Comparison of ENCODE assay signal across 1 cellular context in genomic region chr11:72703281-72704008, GRCh38.
TF ChIP-seq lines count a peak whose summit lies in the region.

No MANE protein-coding gene starts in this region.

TF ChIP-seq in H1, 55 proteins besides CTCF, POLR2A, EP300 and RAD21 (continued from another document):
- no peak for TF ChIP-seq ATF2 (IDR thresholded peaks at IDR 0.05; ENCODE audit: low read length)
- TF ChIP-seq PHF8 (conservative IDR thresholded peaks at IDR 0.05; ENCODE audit: low read depth, low read length): no peak
- TF ChIP-seq RBBP5 (IDR thresholded peaks at IDR 0.05; ENCODE audit: borderline replicate concordance, low read depth, low read length): no peak
- no peak for TF ChIP-seq E2F6 (IDR thresholded peaks at IDR 0.05)
- no peak for TF ChIP-seq SIN3A (conservative IDR thresholded peaks at IDR 0.05 in 1 of 2, IDR thresholded peaks at IDR 0.05 in 1 of 2; ENCODE audit: low read depth in 1 of 2, low read length in 2 of 2)
- TF ChIP-seq TAF1 (IDR thresholded peaks at IDR 0.05; ENCODE audit: low read depth, low read length): no peak
- no peak for TF ChIP-seq BCL11A (IDR thresholded peaks at IDR 0.05; ENCODE audit: low read depth in 2 of 2, low read length in 2 of 2)
TF ChIP-seq in H1: peak in this region for 0.
